ENCODE assay signal across 8 cellular contexts in the genomic region with DNA sequence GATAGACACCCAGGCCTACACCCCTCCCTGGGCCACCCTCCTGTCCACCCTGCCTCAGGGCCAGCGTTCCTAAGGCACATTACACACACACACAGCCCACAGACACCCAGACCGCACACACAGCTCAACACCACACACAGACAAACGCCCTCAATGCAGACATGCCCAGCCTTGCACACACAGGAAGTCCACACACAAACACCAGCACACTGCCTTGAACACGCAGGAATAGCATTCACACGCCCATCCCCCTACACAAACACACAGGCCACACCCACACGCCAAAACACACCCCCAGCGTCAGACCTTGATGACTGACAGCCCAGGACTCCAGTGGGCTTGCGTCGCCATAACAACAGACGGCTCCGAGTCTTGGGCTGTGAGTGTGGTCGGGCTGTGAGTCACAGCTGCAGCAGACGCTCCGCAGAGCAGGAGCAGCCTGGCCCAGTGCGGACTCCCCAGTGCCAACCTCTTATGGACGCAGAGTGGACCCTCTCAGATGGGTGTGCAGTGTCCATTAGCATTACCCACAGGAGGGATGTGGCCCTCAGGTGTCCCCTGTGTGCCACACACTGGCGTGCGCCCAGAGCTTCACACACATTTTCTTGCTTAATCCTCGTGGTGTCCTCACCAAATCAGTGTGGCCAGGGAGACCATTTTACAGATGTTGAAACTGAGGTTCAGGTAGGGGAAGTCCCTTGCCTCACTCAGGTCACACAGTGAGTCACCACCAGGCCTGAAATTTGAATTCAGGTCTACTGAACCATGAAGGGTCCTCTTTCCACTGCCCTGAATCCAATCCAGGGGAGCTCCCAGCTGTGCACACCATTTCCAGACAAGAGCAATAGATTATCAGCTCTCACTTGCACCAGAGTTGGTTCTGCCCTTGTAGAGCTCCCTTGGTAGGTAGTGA. TPM values are rescaled to one million over a fixed set of nuclear protein-coding genes. Genes with fewer than 3 reads are reported as not detected.
A peak's percentile ranks its signal among the peaks of the same experiment; 100 is the strongest.
DNase-seq lines count a peak whose midpoint lies in the region; ATAC-seq and TF ChIP-seq lines count a peak whose summit lies in the region.

No MANE protein-coding gene starts in this region.

- H3K79me1 ChIP-seq in neuronal stem cell (ENCODE audit: low read depth, low read length): no peaks in the 10 kb centered on the region

- H3K27me3 ChIP-seq in neuronal stem cell (ENCODE audit: control insufficient read depth in 3 of 3, insufficient read depth in 3 of 3, low read depth in 1 of 3, low read length in 3 of 3): peaks cover 0 to 6% (median 0%) of the 10 kb centered on the region in 3 experiments
- no peaks in the 10 kb centered on the region for H3K27me3 ChIP-seq in transverse colon

- H3K4me3 Mint-ChIP-seq in endothelial cell (ENCODE audit: unreplicated experiment): peak overlapping the region; percentile 70

- no peak overlapping the region for H3K23ac ChIP-seq in neuronal stem cell (ENCODE audit: low read depth, low read length, poor library complexity)

- no peak overlapping the region for H4K8ac ChIP-seq in neuronal stem cell (ENCODE audit: low read depth, low read length)

- TF ChIP-seq POLR2A in transverse colon (IDR thresholded peaks at IDR 0.05): no peak

- H3K4me2 ChIP-seq in neuronal stem cell (ENCODE audit: insufficient read depth, low read length, poor library complexity, severe bottlenecking): no peak overlapping the region

- TF ChIP-seq EP300 in transverse colon (IDR thresholded peaks at IDR 0.05; ENCODE audit: low read depth): no peak

- H3K27ac ChIP-seq in neuronal stem cell (replicated peaks; ENCODE audit: low read length) (no peak overlapping the region), transverse colon (no peak overlapping the region)

- in situ Hi-C loops in transverse colon (cut with MboI; ENCODE audit: low pct_ligation_motif_present in 1 of 4, low pct_unique_long_range_greater_than_20kb in 1 of 4, low sequenced_read_pairs in 3 of 4): no loop called here

- no peaks in the 10 kb centered on the region for H3K36me3 Mint-ChIP-seq in endothelial cell (ENCODE audit: low read depth, unreplicated experiment)

- H2BK12ac ChIP-seq in neuronal stem cell (ENCODE audit: low read length): peak overlapping the region; percentile 63

- H4K91ac ChIP-seq in neuronal stem cell (ENCODE audit: low read depth, low read length, poor library complexity): peak overlapping the region; percentile 41

- no peaks in the 10 kb centered on the region for H3K36me3 ChIP-seq in neuronal stem cell (replicated peaks in 1 of 2; ENCODE audit: control insufficient read depth in 2 of 2, insufficient read depth in 2 of 2, low read length in 2 of 2)
- no peaks in the 10 kb centered on the region for H3K36me3 ChIP-seq in transverse colon

- peak overlapping the region; percentile 9 for H3K27ac Mint-ChIP-seq in endothelial cell (ENCODE audit: unreplicated experiment)

- peak overlapping the region; percentile 22 for H2AK5ac ChIP-seq in neuronal stem cell (ENCODE audit: low read depth, low read length)

- peaks cover 3 to 7% of the 10 kb centered on the region in 2 donors for H3K9me3 ChIP-seq in neuronal stem cell (replicated peaks in 1 of 2; ENCODE audit: control insufficient read depth in 2 of 2, insufficient read depth in 1 of 2, low read depth in 1 of 2, low read length in 2 of 2)
- H3K9me3 ChIP-seq in transverse colon: peaks cover 3 to 9% of the 10 kb centered on the region in 2 donors

- TF ChIP-seq CTCF in endothelial cell (IDR thresholded peaks at IDR 0.05; ENCODE audit: unreplicated experiment): no peak
- no peak for TF ChIP-seq CTCF in transverse colon (IDR thresholded peaks at IDR 0.05)

- H3K4me1 Mint-ChIP-seq in endothelial cell (ENCODE audit: unreplicated experiment): peaks cover 11% of the 10 kb centered on the region

- H3K4me3 ChIP-seq in neuronal stem cell (ENCODE audit: low read length in 2 of 2): no peak overlapping the region
- H3K4me3 ChIP-seq in transverse colon: no peak overlapping the region

- no peak overlapping the region for H3K4ac ChIP-seq in neuronal stem cell (ENCODE audit: low read length)

- peak overlapping the region; percentile 33 for H3K14ac ChIP-seq in neuronal stem cell (ENCODE audit: low read length)

- H2BK15ac ChIP-seq in neuronal stem cell (ENCODE audit: low read length): no peak overlapping the region

- DNase-seq in NCI-H1417 (lab: John Stamatoyannopoulos, UW): peak; percentile 1 to 84 (median 39)
- DNase-seq in NCI-H1417 treated with DMSO at 0.1 percent for 48 hours (lab: John Stamatoyannopoulos, UW): no peak
- peak; percentile 92 for DNase-seq in NCI-H748 (lab: John Stamatoyannopoulos, UW; ENCODE audit: unreplicated experiment)
- DNase-seq in activated CD8-positive, alpha-beta memory T cell treated with anti-CD3 and anti-CD28 coated beads for 24 hours: peak; percentile 86
- DNase-seq in endothelial cell (ENCODE audit: low spot score): peak; percentile 66
- DNase-seq in neuronal stem cell (ENCODE audit: low spot score): peak; percentile 68
- peak; percentile 60 for DNase-seq in transverse colon

- no peak overlapping the region for H2BK120ac ChIP-seq in neuronal stem cell (ENCODE audit: low read depth, low read length)

- H3K27me3 Mint-ChIP-seq in endothelial cell (ENCODE audit: unreplicated experiment): peaks cover 10% of the 10 kb centered on the region

- no peaks in the 10 kb centered on the region for H3K9me3 Mint-ChIP-seq in endothelial cell (ENCODE audit: unreplicated experiment)

- H2BK5ac ChIP-seq in neuronal stem cell (ENCODE audit: low read length): no peak overlapping the region

- no peak overlapping the region for H3K9ac ChIP-seq in neuronal stem cell (ENCODE audit: low read depth, low read length, poor library complexity)

- intact Hi-C loops in transverse colon (cut with DNase I; ENCODE audit: low total_unique reads): no loop called here

- WGBS in neuronal stem cell (ENCODE audit: extremely low coverage in 2 of 2, insufficient read length in 2 of 2, insufficient replicate concordance in 1 of 2), 2 donors: no CpG with 5 or more reads among the region's 19 CpGs
- WGBS in transverse colon (ENCODE audit: low coverage in 1 of 2), 2 donors: 36% methylated on average over 18 of the region's 19 CpGs; no CpG with 5 or more reads in 1 of the 2 donors

- peak overlapping the region; percentile 13 for H3K18ac ChIP-seq in neuronal stem cell (ENCODE audit: low read length)

- H3K4me1 ChIP-seq in neuronal stem cell (ENCODE audit: control insufficient read depth in 2 of 2, insufficient read depth in 1 of 2, low read depth in 1 of 2, low read length in 2 of 2) (peaks cover 5 to 7% of the 10 kb centered on the region in 2 donors), transverse colon (peaks cover 0 to 12% (median 2%) of the 10 kb centered on the region in 4 donors)

- ATAC-seq in HG02840 (IDR thresholded peaks at IDR 0.05; ENCODE audit: low FRiP score, unreplicated experiment): peak; percentile 77

- H2AFZ ChIP-seq in neuronal stem cell (ENCODE audit: low read length): peak overlapping the region; percentile 8

RNA-seq across cellular contexts. Expression of gene RAI1, which starts 17.8 kb away (rescaled TPM):
- 46.2 TPM for total RNA-seq in endothelial cell (ENCODE audit: unreplicated experiment)
- 15.1 TPM for polyA plus RNA-seq in neuronal stem cell (2013, experiment 1 of 2)
- 16.0 TPM for polyA plus RNA-seq in neuronal stem cell (2013, experiment 2 of 2)
- 100 to 1,000 TPM in 1 of 4 donors, 10 to 100 TPM in 3; 14.1 to 163 (median 34.6) TPM for total RNA-seq in transverse colon
